Comparison of ENCODE assay signal across 1 cellular context in the genomic region with DNA sequence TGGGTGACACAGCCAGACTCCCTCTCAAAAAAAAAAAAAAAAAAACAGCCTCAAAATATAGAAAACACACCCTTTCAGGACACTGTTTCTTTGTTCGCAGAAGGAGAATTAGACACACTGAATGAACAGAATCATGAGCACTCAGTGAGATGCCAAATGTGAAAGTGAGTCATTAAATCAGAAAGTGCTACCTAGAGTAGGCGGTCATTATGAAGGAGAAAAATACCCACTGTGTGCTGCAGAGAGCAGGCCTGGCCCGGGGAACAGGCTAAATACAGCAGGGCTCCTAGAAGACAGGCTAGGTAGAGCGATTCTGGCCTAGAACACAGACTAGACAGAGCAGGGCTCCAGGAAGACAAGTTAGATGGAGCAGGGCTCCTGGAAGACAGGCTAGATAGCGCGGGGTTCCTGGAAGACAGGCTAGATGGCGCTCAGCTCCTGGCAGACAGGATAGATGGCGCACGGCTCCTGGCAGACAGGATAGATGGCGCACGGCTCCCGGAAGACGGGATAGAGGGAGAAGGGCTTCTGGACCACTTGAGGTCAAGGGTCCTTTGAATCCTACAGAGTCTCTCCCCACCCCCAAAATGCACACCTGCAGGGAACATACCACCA.
TF ChIP-seq lines count a peak whose summit lies in the region.

No MANE protein-coding gene starts in this region.

TF ChIP-seq in H1, 55 proteins besides CTCF, POLR2A, EP300 and RAD21:
- TF ChIP-seq YY1 (IDR thresholded peaks at IDR 0.05; ENCODE audit: low read depth, low read length) = 0 out of 2 replicates have a peak, but pooled peaks have one; percentile 48
- TF ChIP-seq RNF2 (IDR thresholded peaks at IDR 0.05; ENCODE audit: borderline replicate concordance, low read depth, low read length, missing control alignments, poor library complexity, severe bottlenecking) = no peak
